8 cellular contexts compared by ENCODE assay signal in genomic region chr19:52535831-52536800, GRCh38.
A peak's percentile ranks its signal among the peaks of the same experiment; 100 is the strongest.
DNase-seq lines count a peak whose midpoint lies in the region; ATAC-seq and TF ChIP-seq lines count a peak whose summit lies in the region.

No MANE protein-coding gene starts in this region.

- H3K4me3 Mint-ChIP-seq in stimulated activated naive CD8-positive, alpha-beta T cell treated with anti-CD3 and anti-CD28 coated beads, Interleukin-15, amount 100 ng/mL, for 72 hours: peak overlapping the region; percentile 90 to 95

- peak overlapping the region; percentile 84 for H3K4me3 ChIP-seq in DOHH2 (ENCODE audit: low read length)
- peak overlapping the region; percentile 69 to 84 for H3K4me3 ChIP-seq in foreskin fibroblast (ENCODE audit: low read depth in 1 of 2, low read length in 2 of 2)
- peak overlapping the region; percentile 72 to 76 for H3K4me3 ChIP-seq in neutrophil (ENCODE audit: low read depth in 1 of 2, low read length in 1 of 2)

- peaks cover 6% of the 10 kb centered on the region; the same call in 1 of the 2 replicates for H3F3A ChIP-seq in DOHH2 (ENCODE audit: control insufficient read depth, insufficient read depth)

- peaks cover 13% of the 10 kb centered on the region for H3K4me1 ChIP-seq in DOHH2 (ENCODE audit: control insufficient read depth, low read length)
- H3K4me1 ChIP-seq in neutrophil (ENCODE audit: control insufficient read depth in 1 of 2, insufficient read depth in 1 of 2, low read depth in 1 of 2, low read length in 1 of 2): peaks cover 28 to 36% of the 10 kb centered on the region in 2 experiments

- H3K27ac Mint-ChIP-seq in stimulated activated naive CD8-positive, alpha-beta T cell treated with anti-CD3 and anti-CD28 coated beads, Interleukin-15, amount 100 ng/mL, for 72 hours: peak overlapping the region; percentile 74 to 92

- H4K20me1 ChIP-seq in DOHH2 (ENCODE audit: control insufficient read depth, insufficient read depth, low read depth, low read length): no peaks in the 10 kb centered on the region

- H3K27me3 ChIP-seq in DOHH2 (ENCODE audit: control insufficient read depth, low read length): no peaks in the 10 kb centered on the region
- no peaks in the 10 kb centered on the region for H3K27me3 ChIP-seq in neutrophil

- no peaks in the 10 kb centered on the region for H3K27me3 Mint-ChIP-seq in stimulated activated naive CD8-positive, alpha-beta T cell treated with anti-CD3 and anti-CD28 coated beads, Interleukin-15, amount 100 ng/mL, for 72 hours

- H3K4me2 ChIP-seq in DOHH2 (ENCODE audit: low read length): peak overlapping the region; percentile 97

- H3K9me3 ChIP-seq in DOHH2 (ENCODE audit: control insufficient read depth, insufficient read depth, low read length) (no peaks in the 10 kb centered on the region), neutrophil (no peaks in the 10 kb centered on the region)

- H3K4me1 Mint-ChIP-seq in stimulated activated naive CD8-positive, alpha-beta T cell treated with anti-CD3 and anti-CD28 coated beads, Interleukin-15, amount 100 ng/mL, for 72 hours: peaks cover 30% of the 10 kb centered on the region

- H3K79me2 ChIP-seq in DOHH2 (ENCODE audit: control insufficient read depth, low read length): peaks cover 61% of the 10 kb centered on the region

- H3K27ac ChIP-seq in DOHH2 (ENCODE audit: low read depth, low read length) (peak overlapping the region; percentile 79), neutrophil (peak overlapping the region; percentile 69)

- no peaks in the 10 kb centered on the region for H3K9me2 ChIP-seq in DOHH2 (replicated peaks; ENCODE audit: control insufficient read depth, low read length)

- H3K36me3 ChIP-seq in DOHH2 (ENCODE audit: control insufficient read depth, low read length): peaks cover 19% of the 10 kb centered on the region
- H3K36me3 ChIP-seq in neutrophil: no peaks in the 10 kb centered on the region

- DNase-seq in NCI-H82 treated with DMSO at 0.1 percent for 48 hours (lab: John Stamatoyannopoulos, UW; ENCODE audit: unreplicated experiment) (peak; percentile 33), activated gamma-delta T cell (lab: John Stamatoyannopoulos, UW) (peak; percentile 76), foreskin fibroblast (peak; percentile 81 to 95), UCSD-AML1 (lab: John Stamatoyannopoulos, UW; ENCODE audit: unreplicated experiment) (no peak)
- DNase-seq in stimulated activated naive CD8-positive, alpha-beta T cell treated with anti-CD3 and anti-CD28 coated beads, Interleukin-15, amount 100 ng/mL, for 72 hours: peak; percentile 82 to 87

- no peak for TF ChIP-seq CTCF in DOHH2 (IDR thresholded peaks at IDR 0.05; ENCODE audit: low read depth, low read length, poor library complexity, severe bottlenecking)
- TF ChIP-seq CTCF in foreskin fibroblast (IDR thresholded peaks at IDR 0.05; ENCODE audit: low read depth, low read length): no peak
- TF ChIP-seq CTCF in neutrophil (IDR thresholded peaks at IDR 0.05): peak; percentile 52

- peak; percentile 82 for ATAC-seq in GM21825 (IDR thresholded peaks at IDR 0.05; ENCODE audit: unreplicated experiment)
- peak; percentile 97 for ATAC-seq in stimulated activated naive CD8-positive, alpha-beta T cell treated with anti-CD3 and anti-CD28 coated beads, Interleukin-15, amount 100 ng/mL, for 72 hours

- peaks cover 0 to 5% of the 10 kb centered on the region in 2 donors for H3K9me3 Mint-ChIP-seq in stimulated activated naive CD8-positive, alpha-beta T cell treated with anti-CD3 and anti-CD28 coated beads, Interleukin-15, amount 100 ng/mL, for 72 hours
